ENCODE assay signal across 23 cellular contexts in genomic region chr17:29068828-29069227, GRCh38. TPM values are rescaled to one million over a fixed set of nuclear protein-coding genes. Genes with fewer than 3 reads are reported as not detected.
DNase-seq lines count a peak whose midpoint lies in the region; ATAC-seq, FAIRE-seq and TF ChIP-seq lines count a peak whose summit lies in the region.
"Had no signal": no experiment of that assay in that cellular context is flagged by ENCODE, and none has a peak within 500 bp of the region (broad histone marks: within the 10 kb centered on the region; RNA-seq: fewer than 3 reads in every experiment).

No MANE protein-coding gene starts in this region.

- H3K9me3 ChIP-seq in HEK293 (ENCODE audit: control insufficient read depth, insufficient read depth, low read depth, low read length) = no peaks in the 10 kb centered on the region
- no peaks in the 10 kb centered on the region for H3K9me3 ChIP-seq in H1 (ENCODE audit: insufficient read depth in 2 of 2, low read depth in 1 of 2, low read length in 1 of 2)
- H3K9me3 ChIP-seq in psoas muscle = no peaks in the 10 kb centered on the region
- H3K9me3 ChIP-seq: BLaER1 treated with 17β-estradiol and CSF1 and Interleukin-3, amounts not matched to agents 10 nM and 100 nM; Caco-2; HAP-1 had no signal

- no peak overlapping the region for H2BK15ac ChIP-seq in H1 (ENCODE audit: low read length)

- DNase-seq in H1 (ENCODE audit: low read depth in 1 of 2, low spot score in 2 of 2) (no peak), medulla oblongata (ENCODE audit: extremely low spot score) (peak; percentile 67), psoas muscle (no peak)
- no peak for DNase-seq in stimulated activated CD4-positive, alpha-beta T cell treated with anti-CD3 and anti-CD28 coated beads, Interleukin-2, amount 100 ng/mL, for 24 hours
- no peak for DNase-seq in activated CD4-positive, alpha-beta memory T cell treated with anti-CD3 and anti-CD28 coated beads for 36 hours
- DNase-seq in activated naive CD8-positive, alpha-beta T cell treated with anti-CD3 and anti-CD28 coated beads, Interleukin-2, amount 50 U/mL, for 24 hours = no peak
- DNase-seq: CD4-positive, alpha-beta memory T cell; DMS 273 treated with DMSO at 0.1 percent for 48 hours; DND-41; Karpas-422; NCI-H1417; NCI-H1694 treated with DMSO at 0.1 percent for 48 hours; NCI-H446 treated with DMSO at 0.1 percent for 48 hours; NCI-H526 treated with DMSO at 0.1 percent for 48 hours; OCI-M1; Right ventricle myocardium superior had no signal

- H3K9ac ChIP-seq in H1 (replicated peaks in 1 of 4; ENCODE audit: extremely low read depth in 1 of 4, low read depth in 3 of 4, low read length in 3 of 4) = no peak overlapping the region

- H3K4me1 Mint-ChIP-seq in activated CD4-positive, alpha-beta memory T cell treated with anti-CD3 and anti-CD28 coated beads for 36 hours (ENCODE audit: low read depth) = no peaks in the 10 kb centered on the region
- no peaks in the 10 kb centered on the region for H3K4me1 Mint-ChIP-seq in activated naive CD8-positive, alpha-beta T cell treated with anti-CD3 and anti-CD28 coated beads, Interleukin-2, amount 50 U/mL, for 24 hours

- TF ChIP-seq POLR2A in H1 (IDR thresholded peaks at IDR 0.05; ENCODE audit: control extremely low read depth in 1 of 2, low read depth in 2 of 2, low read length in 2 of 2) = no peak

- H3K4me1 ChIP-seq in HEK293 (ENCODE audit: control insufficient read depth, insufficient read depth, low read length) (no peaks in the 10 kb centered on the region), H1 (replicated peaks in 1 of 4; ENCODE audit: control insufficient read depth in 3 of 4, insufficient read depth in 4 of 4, low read length in 3 of 4) (peaks cover 5 to 24% (median 13%) of the 10 kb centered on the region in 4 experiments), psoas muscle (peaks cover 16% of the 10 kb centered on the region)
- H3K4me1 ChIP-seq: Caco-2, HAP-1 had no signal

- H3K4me3 Mint-ChIP-seq in activated CD4-positive, alpha-beta memory T cell treated with anti-CD3 and anti-CD28 coated beads for 36 hours = no peak overlapping the region
- H3K4me3 Mint-ChIP-seq in activated naive CD8-positive, alpha-beta T cell treated with anti-CD3 and anti-CD28 coated beads, Interleukin-2, amount 50 U/mL, for 24 hours = no peak overlapping the region
- H3K4me3 Mint-ChIP-seq: CD4-positive, alpha-beta memory T cell; IgD-negative memory B cell had no signal

- no peaks in the 10 kb centered on the region for H3K9me3 Mint-ChIP-seq in activated CD4-positive, alpha-beta memory T cell treated with anti-CD3 and anti-CD28 coated beads for 36 hours
- H3K9me3 Mint-ChIP-seq in activated naive CD8-positive, alpha-beta T cell treated with anti-CD3 and anti-CD28 coated beads, Interleukin-2, amount 50 U/mL, for 24 hours = no peaks in the 10 kb centered on the region
- H3K9me3 Mint-ChIP-seq: CD4-positive, alpha-beta memory T cell; IgD-negative memory B cell had no signal

- no peak overlapping the region for H3K27ac Mint-ChIP-seq in activated CD4-positive, alpha-beta memory T cell treated with anti-CD3 and anti-CD28 coated beads for 36 hours
- no peak overlapping the region for H3K27ac Mint-ChIP-seq in activated naive CD8-positive, alpha-beta T cell treated with anti-CD3 and anti-CD28 coated beads, Interleukin-2, amount 50 U/mL, for 24 hours
- H3K27ac Mint-ChIP-seq: IgD-negative memory B cell had no signal

- no peak overlapping the region for H4K91ac ChIP-seq in H1 (replicated peaks; ENCODE audit: insufficient read length, low read length)

- TF ChIP-seq EP300 in H1 (IDR thresholded peaks at IDR 0.05; ENCODE audit: borderline replicate concordance in 1 of 2, low read depth in 2 of 2, low read length in 2 of 2) = no peak

- no peak overlapping the region for H3K56ac ChIP-seq in H1 (replicated peaks; ENCODE audit: insufficient read length, low read depth, low read length)

- H3K23me2 ChIP-seq in H1 (ENCODE audit: low read depth, low read length) = no peaks in the 10 kb centered on the region

- no peaks in the 10 kb centered on the region for H3K27me3 Mint-ChIP-seq in activated CD4-positive, alpha-beta memory T cell treated with anti-CD3 and anti-CD28 coated beads for 36 hours
- H3K27me3 Mint-ChIP-seq in activated naive CD8-positive, alpha-beta T cell treated with anti-CD3 and anti-CD28 coated beads, Interleukin-2, amount 50 U/mL, for 24 hours = no peaks in the 10 kb centered on the region
- H3K27me3 Mint-ChIP-seq: CD4-positive, alpha-beta memory T cell had no signal

- intact Hi-C loops in psoas muscle (cut with DNase I) = no loop called here
- intact Hi-C loops in activated CD4-positive, alpha-beta memory T cell treated with anti-CD3 and anti-CD28 coated beads for 36 hours (cut with micrococcal nuclease) = no loop called here

- no peak overlapping the region for H3K18ac ChIP-seq in H1 (ENCODE audit: extremely low read depth, low read length)

- H3K4ac ChIP-seq in H1 (replicated peaks; ENCODE audit: insufficient read length, low read depth, low read length) = no peak overlapping the region

- H4K8ac ChIP-seq in H1 (ENCODE audit: extremely low read depth, insufficient read depth, low read length) = no peak overlapping the region

- no peaks in the 10 kb centered on the region for H3K79me1 ChIP-seq in H1 (ENCODE audit: low read depth, low read length)

- H3K27me3 ChIP-seq in H1 (replicated peaks in 1 of 4; ENCODE audit: control insufficient read depth in 3 of 4, extremely low read depth in 1 of 4, insufficient read depth in 3 of 4, low read length in 3 of 4) (0 out of 7 replicates have a peak, but pooled peaks cover 0 to 2% (median 0%) of the 10 kb centered on the region in 4 experiments), psoas muscle (ENCODE audit: insufficient read depth in 3 of 3, low read length in 2 of 3) (no peaks in the 10 kb centered on the region)
- H3K27me3 ChIP-seq: BLaER1 treated with 17β-estradiol and CSF1 and Interleukin-3, amounts not matched to agents 10 nM and 100 nM had no signal

- H2BK12ac ChIP-seq in H1 (ENCODE audit: low read depth, low read length) = no peak overlapping the region

- CTCF ChIA-PET in HEK293 (lab: Yijun Ruan, JAX) = interaction anchor here (0.6 to 1.9 kb wide), 3 partner anchors 11 to 111 kb away, joined by 3 to 8 read pairs (median 6); no protein-coding TSS in a partner anchor
- CTCF ChIA-PET in H1 (lab: Charles Lee; ENCODE audit: partially characterized antibody) = interaction anchor here (0.9 to 2.0 kb wide), 4 partner anchors 10 to 103 kb away, joined by 4 to 7 read pairs (median 6); no protein-coding TSS in a partner anchor
- CTCF ChIA-PET in activated CD4-positive, alpha-beta memory T cell treated with anti-CD3 and anti-CD28 coated beads for 36 hours (lab: Charles Lee) = interaction anchor here (1.6 kb wide), 1 partner anchor 42 kb away, joined by 4 read pairs; no protein-coding TSS in a partner anchor

- H3K14ac ChIP-seq in H1 (ENCODE audit: insufficient read length) = no peak overlapping the region

- no peaks in the 10 kb centered on the region for H3K79me2 ChIP-seq in H1 (ENCODE audit: control insufficient read depth in 1 of 2, insufficient read depth in 2 of 2, low read length in 2 of 2)

- H3K4me2 ChIP-seq in H1 (ENCODE audit: insufficient read depth in 1 of 2, low read depth in 2 of 2, low read length in 2 of 2) = no peak overlapping the region

- 92 to 100% methylated on average over 2 to 10 of the region's 10 CpGs for WGBS in H1 (ENCODE audit: extremely low coverage in 1 of 2, insufficient coverage in 1 of 2, insufficient read length in 1 of 2, insufficient replicate concordance in 2 of 2, low coverage in 1 of 2, low lambda C conversion rate in 2 of 2, missing lambda C conversion rate in 1 of 2), 2 experiments
- whole genome bisulfite sequencing in psoas muscle, 3 donors = 23 to 39% (median 31%) methylated on average over 10 of the region's 10 CpGs

- TF ChIP-seq RAD21 in H1 (IDR thresholded peaks at IDR 0.05 in 1 of 2, conservative IDR thresholded peaks at IDR 0.05 in 1 of 2; ENCODE audit: low read depth in 2 of 2, low read length in 2 of 2) = no peak

- H3K36me3 Mint-ChIP-seq in activated CD4-positive, alpha-beta memory T cell treated with anti-CD3 and anti-CD28 coated beads for 36 hours = no peaks in the 10 kb centered on the region
- no peaks in the 10 kb centered on the region for H3K36me3 Mint-ChIP-seq in activated naive CD8-positive, alpha-beta T cell treated with anti-CD3 and anti-CD28 coated beads, Interleukin-2, amount 50 U/mL, for 24 hours (ENCODE audit: low read depth)

- H3K27ac ChIP-seq in HEK293 (ENCODE audit: extremely low read depth, low read depth, low read length) = no peak overlapping the region
- no peak overlapping the region for H3K27ac ChIP-seq in H1 (ENCODE audit: low read depth, low read length)
- H3K27ac ChIP-seq in psoas muscle = no peak overlapping the region

- FAIRE-seq in H1 (lab: Jason Lieb, UNC) = no peak
- FAIRE-seq: GM12878, HTR-8/SVneo had no signal

- H2AK5ac ChIP-seq in H1 (ENCODE audit: low read depth, low read length) = no peak overlapping the region

- POLR2A ChIA-PET in HEK293 (lab: Yijun Ruan, JAX) = no interaction called here
- POLR2A ChIA-PET in H1 (lab: Charles Lee; ENCODE audit: partially characterized antibody) = interaction anchor here (1.0 to 3.1 kb wide), 7 partner anchors 11 to 344 kb away, joined by 3 to 9 read pairs (median 4); partner anchors contain the start of genes PHF12 and PIPOX
- POLR2A ChIA-PET in activated CD4-positive, alpha-beta memory T cell treated with anti-CD3 and anti-CD28 coated beads for 36 hours (lab: Charles Lee) = no interaction called here

- H4K5ac ChIP-seq in H1 (ENCODE audit: insufficient read length, low read depth, low read length) = no peak overlapping the region

- no peak overlapping the region for H2BK120ac ChIP-seq in H1 (replicated peaks; ENCODE audit: low read depth, low read length)

- TF ChIP-seq CTCF in HEK293 (tag by site-specific recombination; IDR thresholded peaks at IDR 0.05) (no peak), H1 (IDR thresholded peaks at IDR 0.05; ENCODE audit: control extremely low read depth in 1 of 3, insufficient read depth in 1 of 3, low read depth in 1 of 3, low read length in 3 of 3) (no peak), psoas muscle (IDR thresholded peaks at IDR 0.05) (no peak)

- H3K4me3 ChIP-seq in HEK293 (ENCODE audit: low read depth, low read length) = no peak overlapping the region
- H3K4me3 ChIP-seq in H1 (ENCODE audit: extremely low read depth in 1 of 4, insufficient read depth in 2 of 4, low read depth in 3 of 4, low read length in 4 of 4) = no peak overlapping the region
- H3K4me3 ChIP-seq in psoas muscle = no peak overlapping the region
- H3K4me3 ChIP-seq: BLaER1 treated with 17β-estradiol and CSF1 and Interleukin-3, amounts not matched to agents 10 nM and 100 nM; GM12878; HAP-1 had no signal

- H2BK20ac ChIP-seq in H1 (ENCODE audit: low read length) = no peak overlapping the region

- no peak overlapping the region for H2BK5ac ChIP-seq in H1 (ENCODE audit: low read depth, low read length)

- peak; percentile 7 to 66 (median 51) for ATAC-seq in psoas muscle
- no peak for ATAC-seq in activated naive CD8-positive, alpha-beta T cell treated with anti-CD3 and anti-CD28 coated beads, Interleukin-2, amount 50 U/mL, for 24 hours
- ATAC-seq: GM12878 had no signal

- H3K23ac ChIP-seq in H1 (ENCODE audit: insufficient read length) = no peak overlapping the region

- no peak overlapping the region for H2AFZ ChIP-seq in H1 (ENCODE audit: low read length)

- no peaks in the 10 kb centered on the region for H4K20me1 ChIP-seq in H1 (replicated peaks in 1 of 2; ENCODE audit: control insufficient read depth in 1 of 2, insufficient read depth in 2 of 2, low read length in 2 of 2)

- H3K36me3 ChIP-seq in HEK293 (ENCODE audit: control insufficient read depth in 2 of 2, insufficient read depth in 1 of 2, low read length in 2 of 2) (no peaks in the 10 kb centered on the region), H1 (ENCODE audit: control insufficient read depth in 2 of 4, insufficient read depth in 4 of 4, low read length in 3 of 4) (no peaks in the 10 kb centered on the region), psoas muscle (ENCODE audit: insufficient read depth in 1 of 2, low read depth in 1 of 2) (peaks cover 5 to 13% of the 10 kb centered on the region in 2 donors)
- H3K36me3 ChIP-seq: HAP-1 had no signal

RNA-seq across cellular contexts. Expression of gene PIPOX, which starts 25.9 kb away (rescaled TPM):
- 55.5 and 57.2 TPM in 2 replicates for total RNA-seq in H1 (2021; fragmentation: NEBNext Ultra II Directional; extraction: Animal tissue kit (Norgen Biotek cat#: 25700))
- polyA plus RNA-seq in H1 (2011; rRNA removed) (75.0 and 99.6 TPM in 2 replicates), psoas muscle (1 to 10 TPM in 1 of 3 donors, under 1 TPM in 2; 0.17 to 3.6 (median 0.35) TPM)
- 70.3 TPM for polyA plus RNA-seq in H1 (2011; cell fraction: cytosol; rRNA removed)
- polyA plus RNA-seq in H1 (2011; cell fraction: nucleus; rRNA removed) = 39.1 TPM
- polyA plus RNA-seq in H1 (2012, experiment 1 of 2) = 46.5 to 58.4 TPM (median 54.3 TPM) in 4 replicates
- 39.4 TPM for polyA plus RNA-seq in H1 (2012, experiment 2 of 2)
- 51.2 TPM for polyA plus RNA-seq in H1 (2013, experiment 1 of 2)
- polyA plus RNA-seq in H1 (2013, experiment 2 of 2) = 48.0 TPM
- 68.1 and 68.2 TPM in 2 replicates for polyA minus RNA-seq in H1 (2011; rRNA and poly(A)+ RNA removed)
- polyA minus RNA-seq in H1 (2011; cell fraction: cytosol; rRNA and poly(A)+ RNA removed) = 15.8 TPM
- 28.2 TPM for polyA minus RNA-seq in H1 (2011; cell fraction: nucleus; rRNA and poly(A)+ RNA removed)
- total RNA-seq in psoas muscle = 1 to 10 TPM in 1 of 4 donors, under 1 TPM in 2, not detected in 1; 0.26 to 1.7 (median 0.91) TPM
- total RNA-seq in activated CD4-positive, alpha-beta memory T cell treated with anti-CD3 and anti-CD28 coated beads for 36 hours = 1 to 10 TPM; 1.5 to 2.4 TPM

Comparison
In these comparisons a context has a peak if more than half of its experiments do, and no peak if none do; other contexts are left out.
1. RNA of gene PIPOX, which starts 25.9 kb away (total RNA-seq): 55.5 to 57.2 TPM in H1; 1.5 to 2.4 TPM in activated CD4-positive, alpha-beta memory T cell treated with anti-CD3 and anti-CD28 coated beads for 36 hours and 0.26 to 1.7 TPM in psoas muscle; every median in the first group is over 10 times any median in the second.
2. Of the 6 proteins assayed by ChIP-seq in both HEK293 and H1: peak only in HEK293: ATF2; only in H1: none; in both: none; in neither: 5.